ENCODE assay signal across 27 cellular contexts in the genomic region with DNA sequence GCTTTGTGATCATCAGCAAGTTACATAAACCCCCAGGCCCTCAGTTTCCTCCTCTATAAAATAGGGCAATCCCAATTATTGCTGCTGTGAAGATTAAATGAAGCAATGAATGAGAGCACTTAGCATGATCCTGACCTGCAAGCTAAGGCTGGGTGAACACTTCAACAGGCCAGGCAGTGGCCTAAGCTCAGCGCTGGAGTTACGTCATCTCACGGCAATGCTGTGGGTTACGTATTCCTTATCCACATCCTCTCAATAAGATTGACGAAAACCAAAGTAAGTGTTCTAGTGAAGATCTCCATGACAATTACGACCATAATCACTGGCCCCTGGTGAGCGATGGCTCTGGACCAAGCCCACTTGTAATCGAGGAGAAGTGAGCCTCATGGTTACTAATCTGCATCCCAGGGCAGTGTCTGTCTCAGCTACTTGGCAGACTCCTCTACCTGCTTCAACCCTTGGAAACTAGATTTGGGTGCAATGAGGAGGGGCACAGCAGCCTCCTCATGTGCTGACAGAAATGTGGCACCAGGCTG.
"Had no signal": no experiment of that assay in that cellular context is flagged by ENCODE, and none has a peak within 500 bp of the region (broad histone marks: within the 10 kb centered on the region; RNA-seq: fewer than 3 reads in every experiment).

No MANE protein-coding gene starts in this region.

- H3K79me2 ChIP-seq: hepatocyte had no signal

- H3K4me3 ChIP-seq: esophagus squamous epithelium, gastroesophageal sphincter, hepatocyte, mucosa of descending colon, psoas muscle, spleen, testis, tibial nerve, upper lobe of right lung, vagina had no signal

- ATAC-seq: effector memory CD8-positive, alpha-beta T cell; gastroesophageal sphincter; left lobe of liver; mucosa of descending colon; naive thymus-derived CD8-positive, alpha-beta T cell; psoas muscle; sciatic nerve; stimulated activated naive B cell treated with anti-CD40 and anti-IgM and Interleukin-4, amounts not matched to agents 10 μg/mL and 1 μg/mL and 100 μg/mL, for 72 hours; stimulated activated naive CD8-positive, alpha-beta T cell treated with anti-CD3 and anti-CD28 coated beads, Interleukin-15, amount 100 ng/mL, for 72 hours; upper lobe of right lung had no signal

- FAIRE-seq: islet of Langerhans had no signal

- H3K27me3 ChIP-seq: esophagus squamous epithelium, gastroesophageal sphincter, hepatocyte, neutrophil, testis, tibial nerve, upper lobe of right lung, vagina had no signal

- H3K4me1 ChIP-seq: esophagus squamous epithelium, gastroesophageal sphincter, psoas muscle, spleen, testis, tibial nerve, upper lobe of right lung, vagina had no signal

- H3K9me3 ChIP-seq: esophagus squamous epithelium, gastroesophageal sphincter, mucosa of descending colon, neutrophil, psoas muscle, spleen, testis, tibial nerve, upper lobe of right lung, vagina had no signal

- H2AFZ ChIP-seq: hepatocyte had no signal

- H3K4me2 ChIP-seq: hepatocyte had no signal

- DNase-seq: effector memory CD8-positive, alpha-beta T cell; esophagus squamous epithelium; foreskin fibroblast; glutamatergic neuron; kidney glomerular epithelial cell; mammary epithelial cell; mucosa of descending colon; naive thymus-derived CD8-positive, alpha-beta T cell; psoas muscle; retina; spleen; stimulated activated CD4-positive, alpha-beta T cell treated with anti-CD3 and anti-CD28 coated beads, Interleukin-15, amount 100 ng/mL, for 24 hours; stimulated activated CD4-positive, alpha-beta T cell treated with anti-CD3 and anti-CD28 coated beads, Interleukin-1b, Interleukin-23, amount 100 ng/mL, for 48 hours; stimulated activated CD4-positive, alpha-beta T cell treated with anti-CD3 and anti-CD28 coated beads, Interleukin-4, amount 100 ng/mL, for 4 hours; stimulated activated naive B cell treated with anti-CD40 and anti-IgM and Interleukin-4, amounts not matched to agents 10 μg/mL and 1 μg/mL and 100 μg/mL, for 72 hours; stimulated activated naive CD8-positive, alpha-beta T cell treated with anti-CD3 and anti-CD28 coated beads, Interleukin-15, amount 100 ng/mL, for 72 hours; testis; upper lobe of right lung had no signal

- H3K36me3 ChIP-seq: esophagus squamous epithelium, gastroesophageal sphincter, neutrophil, spleen, tibial nerve, upper lobe of right lung, vagina had no signal

- H3K27ac ChIP-seq: epithelial cell of prostate, esophagus squamous epithelium, gastroesophageal sphincter, hepatocyte, neutrophil, psoas muscle, spleen, testis, tibial nerve, upper lobe of right lung, vagina had no signal
